In genomic region chr6:132948889-132949288, GRCh38 we compare ENCODE assay signal across 17 cellular contexts.
DNase-seq lines count a peak whose midpoint lies in the region; ATAC-seq and TF ChIP-seq lines count a peak whose summit lies in the region.
"Had no signal": no experiment of that assay in that cellular context is flagged by ENCODE, and none has a peak within 500 bp of the region (broad histone marks: within the 10 kb centered on the region; RNA-seq: fewer than 3 reads in every experiment).

No MANE protein-coding gene starts in this region.

- no peak overlapping the region for H2BK15ac ChIP-seq in IMR-90 (ENCODE audit: low read depth, low read length)

- peaks cover 4% of the 10 kb centered on the region; the same call in 1 of the 3 replicates for H3K4me1 Mint-ChIP-seq in GM23338
- H3K4me1 Mint-ChIP-seq in WTC11 = 0 out of 2 replicates have a peak, but pooled peaks cover 3% of the 10 kb centered on the region
- H3K4me1 Mint-ChIP-seq: CD4-positive, alpha-beta memory T cell had no signal

- ATAC-seq in GM23338 (peak; percentile 34; the same call in 1 of the 3 replicates), IMR-90 (ENCODE audit: low read depth) (no peak), WTC11 (peak; percentile 39), GM21528 (IDR thresholded peaks at IDR 0.05; ENCODE audit: low FRiP score, unreplicated experiment) (no peak), mucosa of descending colon (no peak), GM18873 (IDR thresholded peaks at IDR 0.05; ENCODE audit: low FRiP score, unreplicated experiment) (no peak)

- H4K5ac ChIP-seq in IMR-90 (ENCODE audit: low read depth, low read length) = no peak overlapping the region

- no peaks in the 10 kb centered on the region for H4K20me1 ChIP-seq in GM23338 (replicated peaks; ENCODE audit: insufficient read depth)
- H4K20me1 ChIP-seq in IMR-90 (ENCODE audit: insufficient read depth, low read length) = no peaks in the 10 kb centered on the region

- TF ChIP-seq CTCF in GM23338 (conservative IDR thresholded peaks at IDR 0.05; ENCODE audit: low read depth in 2 of 2) (no peak), IMR-90 (conservative IDR thresholded peaks at IDR 0.05; ENCODE audit: low read depth, low read length) (no peak), WTC11 (IDR thresholded peaks at IDR 0.05) (no peak), mucosa of descending colon (IDR thresholded peaks at IDR 0.05) (no peak), lower leg skin (IDR thresholded peaks at IDR 0.05) (no peak)

- H3K27me3 ChIP-seq in GM23338 (ENCODE audit: insufficient read depth) (no peaks in the 10 kb centered on the region), IMR-90 (ENCODE audit: control insufficient read depth, insufficient read depth, low read length) (no peaks in the 10 kb centered on the region)

- no peak overlapping the region for H3K4ac ChIP-seq in IMR-90 (ENCODE audit: low read depth, low read length)

- no peak overlapping the region for H2BK120ac ChIP-seq in IMR-90 (ENCODE audit: low read depth, low read length)

- no peak overlapping the region for H3K27ac Mint-ChIP-seq in GM23338
- no peak overlapping the region for H3K27ac Mint-ChIP-seq in WTC11

- no peak overlapping the region for H4K91ac ChIP-seq in IMR-90 (ENCODE audit: insufficient read depth, low read depth, low read length)

- intact Hi-C loops in IMR-90 (cut with micrococcal nuclease) = no loop called here
- intact Hi-C loops in mucosa of descending colon (cut with DNase I, micrococcal nuclease) = no loop called here
- intact Hi-C loops in lower leg skin (cut with DNase I; ENCODE audit: low total_unique reads) = no loop called here

- H3K4me2 ChIP-seq in GM23338 (no peak overlapping the region), IMR-90 (ENCODE audit: low read depth, low read length) (no peak overlapping the region)

- CTCF ChIA-PET in IMR-90 (lab: Yijun Ruan, JAX) (no interaction called here), WTC11 (lab: Charles Lee) (interaction anchor here (0.8 to 2.9 kb wide), 5 partner anchors 11 to 126 kb away, joined by 3 to 10 read pairs (median 5); no protein-coding TSS in a partner anchor)

- TF ChIP-seq RAD21 in IMR-90 (IDR thresholded peaks at IDR 0.05; ENCODE audit: low read length) = no peak

- no peak overlapping the region for H3K18ac ChIP-seq in IMR-90 (ENCODE audit: low read depth, low read length)

- H3K79me2 ChIP-seq in GM23338 (replicated peaks; ENCODE audit: insufficient read depth) = no peaks in the 10 kb centered on the region

- no peak overlapping the region for H4K8ac ChIP-seq in IMR-90 (ENCODE audit: low read depth in 2 of 2, low read length in 2 of 2)

- no peaks in the 10 kb centered on the region for H3K36me3 Mint-ChIP-seq in GM23338 (ENCODE audit: low read depth)
- H3K36me3 Mint-ChIP-seq in WTC11 = no peaks in the 10 kb centered on the region
- H3K36me3 Mint-ChIP-seq: CD4-positive, alpha-beta memory T cell had no signal

- no peak overlapping the region for H2BK5ac ChIP-seq in IMR-90 (ENCODE audit: low read depth, low read length, poor library complexity, severe bottlenecking)

- no TSS peak for BruUV-seq in IMR-90 (replicated peaks; lab: Mats Ljungman, UMichigan)

- H2AFZ ChIP-seq in GM23338 (no peak overlapping the region), IMR-90 (replicated peaks; ENCODE audit: low read length, poor library complexity) (peak overlapping the region; percentile 48)

- H3K4me3 Mint-ChIP-seq in GM23338 (no peak overlapping the region), WTC11 (no peak overlapping the region)
- H3K4me3 Mint-ChIP-seq: CD4-positive, alpha-beta memory T cell had no signal

- H3K9me1 ChIP-seq in IMR-90 (ENCODE audit: insufficient read depth, low read length) = no peaks in the 10 kb centered on the region

- DNase-seq in GM23338 (ENCODE audit: low spot score) (no peak), IMR-90 (no peak), WTC11 (ENCODE audit: low spot score) (no peak), erythroblast (lab: John Stamatoyannopoulos, UW) (peak; percentile 31 to 49), mucosa of descending colon (no peak), lower leg skin (ENCODE audit: low spot score in 2 of 2) (no peak)
- DNase-seq: C1 segment of cervical spinal cord; Calu3; CD4-positive, alpha-beta memory T cell; COR-L47; DMS53; DND-41; GOT3; H7; HCEC 1CT had no signal

- H3K4me3 ChIP-seq in GM23338 (no peak overlapping the region), IMR-90 (ENCODE audit: insufficient read depth, low read depth, low read length) (no peak overlapping the region), mucosa of descending colon (no peak overlapping the region), lower leg skin (ENCODE audit: low read depth, poor library complexity, severe bottlenecking) (no peak overlapping the region)

- H3K36me3 ChIP-seq in GM23338 (ENCODE audit: insufficient read depth) (no peaks in the 10 kb centered on the region), IMR-90 (ENCODE audit: control insufficient read depth, insufficient read depth, low read length) (no peaks in the 10 kb centered on the region), mucosa of descending colon (ENCODE audit: low read depth) (no peaks in the 10 kb centered on the region)

- H2AK9ac ChIP-seq in IMR-90 (replicated peaks; ENCODE audit: low read depth, low read length, poor library complexity) = no peak overlapping the region

- H3K4me1 ChIP-seq in GM23338 (ENCODE audit: insufficient read depth) (no peaks in the 10 kb centered on the region), IMR-90 (ENCODE audit: control insufficient read depth, insufficient read depth, low read length) (no peaks in the 10 kb centered on the region; the same call in 1 of the 2 replicates), mucosa of descending colon (ENCODE audit: low read depth) (no peaks in the 10 kb centered on the region)

- H3K27me3 Mint-ChIP-seq in GM23338 (ENCODE audit: insufficient read depth, low read depth, poor library complexity) = no peaks in the 10 kb centered on the region
- H3K27me3 Mint-ChIP-seq in WTC11 (ENCODE audit: low read depth) = no peaks in the 10 kb centered on the region

- TF ChIP-seq POLR2A in IMR-90 (IDR thresholded peaks at IDR 0.05; ENCODE audit: low read depth, low read length) = no peak
- TF ChIP-seq POLR2A in erythroblast (IDR thresholded peaks at IDR 0.05; ENCODE audit: low read length) = no peak
- TF ChIP-seq POLR2A in lower leg skin (IDR thresholded peaks at IDR 0.05) = no peak

- no peak overlapping the region for H3K23ac ChIP-seq in IMR-90 (ENCODE audit: low read depth, low read length)

- H3F3A ChIP-seq in GM23338 (replicated peaks; ENCODE audit: low read depth) = no peaks in the 10 kb centered on the region

- in situ Hi-C loops in IMR-90 (cut with MboI; ENCODE audit: low sequenced_read_pairs) = no loop called here

- WGBS in IMR-90 (ENCODE audit: extremely low coverage in 2 of 2, insufficient read length in 1 of 2), 2 experiments = 90% methylated on average over 2 of the region's 5 CpGs; no CpG with 5 or more reads in 1 of the 2 experiments
- WGBS in lower leg skin, 2 donors = 75 to 79% methylated on average over 5 of the region's 5 CpGs

- H3K9me2 ChIP-seq in GM23338 (ENCODE audit: insufficient read depth) = no peaks in the 10 kb centered on the region

- dilution Hi-C loops in IMR-90 (cut with HindIII; ENCODE audit: low sequenced_read_pairs, unreplicated experiment) = no loop called here

- H3K56ac ChIP-seq in IMR-90 (ENCODE audit: extremely low read depth, insufficient read depth, low read length) = no peak overlapping the region

- H3K79me1 ChIP-seq in IMR-90 (ENCODE audit: low read depth in 1 of 2, low read length in 2 of 2) = no peaks in the 10 kb centered on the region

- no peak overlapping the region for H3K27ac ChIP-seq in GM23338 (ENCODE audit: low read depth)
- H3K27ac ChIP-seq in IMR-90 (ENCODE audit: insufficient read depth, low read length) = no peak overlapping the region

- POLR2A ChIA-PET in IMR-90 (lab: Charles Lee; ENCODE audit: unreplicated experiment) = no interaction called here
- POLR2A ChIA-PET in WTC11 (lab: Charles Lee) = no interaction called here

- H3K9me3 Mint-ChIP-seq in GM23338 (no peaks in the 10 kb centered on the region), WTC11 (no peaks in the 10 kb centered on the region)

- no peak overlapping the region for H3K14ac ChIP-seq in IMR-90 (replicated peaks; ENCODE audit: low read depth, low read length)

- no peak overlapping the region for H2BK20ac ChIP-seq in IMR-90 (ENCODE audit: low read depth, low read length)

- no peaks in the 10 kb centered on the region for H3K9me3 ChIP-seq in IMR-90 (ENCODE audit: control insufficient read depth, insufficient read depth, low read length)
- no peaks in the 10 kb centered on the region for H3K9me3 ChIP-seq in mucosa of descending colon

- no peak overlapping the region for H2AK5ac ChIP-seq in IMR-90 (ENCODE audit: low read depth, low read length)

- H3K9ac ChIP-seq in IMR-90 (ENCODE audit: low read depth, low read length) = no peak overlapping the region

TF ChIP-seq in GM23338, 12 proteins besides CTCF, POLR2A, EP300 and RAD21 (continues in another document):
- TF ChIP-seq ZNF114 (CRISPR knock-in tag; IDR thresholded peaks at IDR 0.05) (no peak), EZH2phosphoT487 (IDR thresholded peaks at IDR 0.05; ENCODE audit: unreplicated experiment) (no peak), CREB1 (CRISPR knock-in tag; IDR thresholded peaks at IDR 0.05; ENCODE audit: low read depth) (no peak)

TF ChIP-seq in IMR-90, 13 proteins besides CTCF, POLR2A, EP300 and RAD21 (continues in another document):
- no peak for TF ChIP-seq RCOR1 (IDR thresholded peaks at IDR 0.05; ENCODE audit: insufficient replicate concordance, low read length)
- TF ChIP-seq USF2 (IDR thresholded peaks at IDR 0.05; ENCODE audit: low read depth, low read length) = no peak
- TF ChIP-seq CEBPB (IDR thresholded peaks at IDR 0.05; ENCODE audit: low read depth, low read length) = no peak
- TF ChIP-seq SMC3 (IDR thresholded peaks at IDR 0.05; ENCODE audit: low read depth, low read length) = no peak

TF ChIP-seq in WTC11, 78 proteins besides CTCF, POLR2A, EP300 and RAD21 (continues in another document):
- TF ChIP-seq USF2 (CRISPR knock-in tag; IDR thresholded peaks at IDR 0.05) = no peak
- no peak for TF ChIP-seq IRF1 (CRISPR knock-in tag; IDR thresholded peaks at IDR 0.05)

Comparison
In these comparisons a context has a peak if more than half of its experiments do, and no peak if none do; other contexts are left out.
1. ATAC-seq: peak in GM23338 (single experiment) and WTC11 (single experiment); none in IMR-90 (single experiment), GM21528 (single experiment), mucosa of descending colon (single experiment) and GM18873 (single experiment).
2. DNase-seq: peak in erythroblast (2 of 2); none in GM23338 (single experiment), IMR-90 (single experiment), WTC11 (single experiment), mucosa of descending colon (0 of 3) and lower leg skin (0 of 2).